In genomic region chr13:26548251-26548765, GRCh38 we compare ENCODE assay signal across 22 cellular contexts.
"Had no signal": no experiment of that assay in that cellular context is flagged by ENCODE, and none has a peak within 500 bp of the region (broad histone marks: within the 10 kb centered on the region; RNA-seq: fewer than 3 reads in every experiment).

No MANE protein-coding gene starts in this region.

- DNase-seq: esophagus squamous epithelium; foreskin fibroblast; glutamatergic neuron; immature natural killer cell; left ventricle myocardium inferior; mesenchymal stem cell; naive B cell; retina; sigmoid colon; stimulated activated CD4-positive, alpha-beta T cell treated with anti-CD3 and anti-CD28 coated beads, Interleukin-2, amount 100 ng/mL, for 24 hours; stimulated activated CD4-positive, alpha-beta T cell treated with anti-CD3 and anti-CD28 coated beads, Interleukin-4, amount 100 ng/mL, for 4 hours; stimulated activated naive B cell treated with anti-CD40 and anti-IgM and Interleukin-4, amounts not matched to agents 10 μg/mL and 1 μg/mL and 100 μg/mL, for 72 hours; stimulated activated naive CD8-positive, alpha-beta T cell treated with anti-CD3 and anti-CD28 coated beads, Interleukin-15, amount 100 ng/mL, for 72 hours; testis; transverse colon had no signal

- H3K4me3 Mint-ChIP-seq: dendritic cell treated with granulocyte-macrophage colony-stimulating factor and Interleukin-4, amounts not matched to agents 40 ng/mL and 50 ng/mL, for 4 days; immature natural killer cell; naive B cell; nephron; stimulated activated naive B cell treated with anti-CD40 and anti-IgM and Interleukin-4, amounts not matched to agents 10 μg/mL and 1 μg/mL and 100 μg/mL, for 72 hours; stimulated activated naive CD8-positive, alpha-beta T cell treated with anti-CD3 and anti-CD28 coated beads, Interleukin-15, amount 100 ng/mL, for 72 hours had no signal

- H3K4me1 ChIP-seq: esophagus squamous epithelium, gastroesophageal sphincter, left ventricle myocardium inferior, parathyroid adenoma, prostate gland, sigmoid colon, testis, transverse colon had no signal

- H3K27ac Mint-ChIP-seq: dendritic cell treated with granulocyte-macrophage colony-stimulating factor and Interleukin-4, amounts not matched to agents 40 ng/mL and 50 ng/mL, for 4 days; immature natural killer cell; naive B cell; nephron; stimulated activated naive B cell treated with anti-CD40 and anti-IgM and Interleukin-4, amounts not matched to agents 10 μg/mL and 1 μg/mL and 100 μg/mL, for 72 hours; stimulated activated naive CD8-positive, alpha-beta T cell treated with anti-CD3 and anti-CD28 coated beads, Interleukin-15, amount 100 ng/mL, for 72 hours had no signal

- H3K4me3 ChIP-seq: esophagus squamous epithelium, gastroesophageal sphincter, left ventricle myocardium inferior, lung, prostate gland, sigmoid colon, skin epidermis, testis, transverse colon had no signal

- H3K36me3 Mint-ChIP-seq: immature natural killer cell; naive B cell; stimulated activated naive B cell treated with anti-CD40 and anti-IgM and Interleukin-4, amounts not matched to agents 10 μg/mL and 1 μg/mL and 100 μg/mL, for 72 hours had no signal

- H3K9me3 Mint-ChIP-seq: dendritic cell treated with granulocyte-macrophage colony-stimulating factor and Interleukin-4, amounts not matched to agents 40 ng/mL and 50 ng/mL, for 4 days; nephron; stimulated activated naive CD8-positive, alpha-beta T cell treated with anti-CD3 and anti-CD28 coated beads, Interleukin-15, amount 100 ng/mL, for 72 hours had no signal

- H3K36me3 ChIP-seq: esophagus squamous epithelium, gastroesophageal sphincter, left ventricle myocardium inferior, prostate gland, sigmoid colon, transverse colon had no signal

- H3K27me3 ChIP-seq: testis had no signal

- H3K9ac ChIP-seq: parathyroid adenoma had no signal

- H3K79me2 ChIP-seq: parathyroid adenoma had no signal

- H3K4me1 Mint-ChIP-seq: immature natural killer cell; naive B cell; nephron; stimulated activated naive B cell treated with anti-CD40 and anti-IgM and Interleukin-4, amounts not matched to agents 10 μg/mL and 1 μg/mL and 100 μg/mL, for 72 hours; stimulated activated naive CD8-positive, alpha-beta T cell treated with anti-CD3 and anti-CD28 coated beads, Interleukin-15, amount 100 ng/mL, for 72 hours had no signal

- H3K9me3 ChIP-seq: esophagus squamous epithelium, gastroesophageal sphincter, left ventricle myocardium inferior, prostate gland, sigmoid colon, testis, transverse colon had no signal

- ATAC-seq: gastroesophageal sphincter; stimulated activated naive B cell treated with anti-CD40 and anti-IgM and Interleukin-4, amounts not matched to agents 10 μg/mL and 1 μg/mL and 100 μg/mL, for 72 hours; stimulated activated naive CD8-positive, alpha-beta T cell treated with anti-CD3 and anti-CD28 coated beads, Interleukin-15, amount 100 ng/mL, for 72 hours had no signal

- H2AFZ ChIP-seq: parathyroid adenoma had no signal

- H3K27ac ChIP-seq: esophagus squamous epithelium, gastroesophageal sphincter, left ventricle myocardium inferior, parathyroid adenoma, prostate gland, sigmoid colon, skin epidermis, testis, transverse colon had no signal
